8 cellular contexts compared by ENCODE assay signal in the genomic region with DNA sequence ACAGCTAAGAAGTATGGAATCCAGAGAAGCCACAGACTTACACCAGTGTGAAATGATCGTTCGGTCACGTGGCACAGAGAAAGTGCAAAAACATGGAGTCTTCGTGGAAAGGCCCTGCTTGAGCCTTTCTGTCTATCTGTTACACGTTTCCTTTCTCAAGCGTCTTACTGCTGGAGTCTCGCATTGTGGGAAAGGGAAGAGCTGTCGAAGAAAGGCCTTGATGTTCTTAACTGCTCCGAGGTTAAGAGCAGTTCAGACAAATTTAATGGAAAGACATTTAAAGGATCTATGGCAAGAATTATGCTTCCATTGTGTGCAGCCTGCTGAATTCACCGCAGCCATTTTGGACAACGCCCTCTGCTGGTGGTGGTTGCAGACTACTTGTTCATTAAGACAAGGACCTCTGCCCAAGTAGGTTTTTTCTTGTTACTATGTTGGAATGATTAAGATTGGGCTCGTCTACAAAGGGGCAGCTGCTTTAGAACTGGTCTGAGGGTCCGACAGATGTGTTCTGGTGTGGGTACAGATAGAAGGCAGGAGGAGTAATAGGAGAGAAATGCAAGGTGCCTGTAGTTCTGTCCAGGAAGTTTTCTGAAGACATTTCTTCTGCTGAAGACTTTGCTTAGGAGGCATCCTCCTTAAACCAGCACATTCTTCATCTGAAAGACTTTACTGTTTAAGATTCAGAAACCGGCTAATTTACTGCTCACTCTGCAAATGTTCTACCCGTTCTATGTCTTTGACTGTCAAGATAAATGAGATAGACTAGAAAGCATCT. TPM values are rescaled to one million over a fixed set of nuclear protein-coding genes. Genes with fewer than 3 reads are reported as not detected.
A peak's percentile ranks its signal among the peaks of the same experiment; 100 is the strongest.
DNase-seq lines count a peak whose midpoint lies in the region; ATAC-seq, FAIRE-seq and TF ChIP-seq lines count a peak whose summit lies in the region.

No MANE protein-coding gene starts in this region.

- no peak overlapping the region for H3K56ac ChIP-seq in H1 (replicated peaks; ENCODE audit: insufficient read length, low read depth, low read length)

- peak; percentile 85 for FAIRE-seq in H1 (lab: Jason Lieb, UNC)

- intact Hi-C loops in activated CD8-positive, alpha-beta T cell treated with anti-CD3 and anti-CD28 coated beads for 36 hours (cut with micrococcal nuclease) = no loop called here

- peak; percentile 68 for ATAC-seq in HG02798 (IDR thresholded peaks at IDR 0.05; ENCODE audit: poor library complexity, unreplicated experiment)
- no peak for ATAC-seq in activated CD8-positive, alpha-beta T cell treated with anti-CD3 and anti-CD28 coated beads for 36 hours
- ATAC-seq in naive thymus-derived CD8-positive, alpha-beta T cell = no peak
- ATAC-seq in stimulated activated naive CD8-positive, alpha-beta T cell treated with anti-CD3 and anti-CD28 coated beads, Interleukin-15, Interleukin-2, amounts not matched to agents 100 U/mL and 50 U/mL, for 24 hours = no peak
- no peak for ATAC-seq in HG03378 (IDR thresholded peaks at IDR 0.05; ENCODE audit: unreplicated experiment)

- H3K9me3 Mint-ChIP-seq in activated CD8-positive, alpha-beta T cell treated with anti-CD3 and anti-CD28 coated beads for 36 hours = peaks cover 12% of the 10 kb centered on the region
- peaks cover 0 to 10% (median 6%) of the 10 kb centered on the region in 9 donors for H3K9me3 Mint-ChIP-seq in naive thymus-derived CD8-positive, alpha-beta T cell

- no peak overlapping the region for H3K4me3 Mint-ChIP-seq in activated CD8-positive, alpha-beta T cell treated with anti-CD3 and anti-CD28 coated beads for 36 hours
- peak overlapping the region in 8 of 10 donors; percentile 45 to 77 (median 65) for H3K4me3 Mint-ChIP-seq in naive thymus-derived CD8-positive, alpha-beta T cell

- no peaks in the 10 kb centered on the region for H3K79me1 ChIP-seq in H1 (ENCODE audit: low read depth, low read length)

- H3K18ac ChIP-seq in H1 (ENCODE audit: extremely low read depth, low read length) = no peak overlapping the region

- peaks cover 22% of the 10 kb centered on the region for H3K36me3 Mint-ChIP-seq in activated CD8-positive, alpha-beta T cell treated with anti-CD3 and anti-CD28 coated beads for 36 hours (ENCODE audit: low read depth)
- H3K36me3 Mint-ChIP-seq in naive thymus-derived CD8-positive, alpha-beta T cell = peaks cover 0 to 15% (median 5%) of the 10 kb centered on the region in 3 donors

- peaks cover 0 to 3% of the 10 kb centered on the region in 2 experiments; a peak in 1 of 4 replicates for H3K9me3 ChIP-seq in H1 (ENCODE audit: insufficient read depth in 2 of 2, low read depth in 1 of 2, low read length in 1 of 2)

- no peak overlapping the region for H3K27ac ChIP-seq in H1 (ENCODE audit: low read depth, low read length)

- CTCF ChIA-PET in activated CD8-positive, alpha-beta T cell treated with anti-CD3 and anti-CD28 coated beads for 36 hours (lab: Charles Lee) = interaction anchor here (0.7 to 3.8 kb wide), 19 partner anchors 9 to 770 kb away, joined by 3 to 80 read pairs (median 5); a partner anchor contains a TSS
- CTCF ChIA-PET in H1 (lab: Charles Lee; ENCODE audit: partially characterized antibody) = interaction anchor here (0.6 to 5.2 kb wide), 33 partner anchors 11 to 834 kb away, joined by 3 to 98 read pairs (median 4); a partner anchor contains a TSS

- no peak for TF ChIP-seq POLR2A in H1 (IDR thresholded peaks at IDR 0.05; ENCODE audit: control extremely low read depth in 1 of 2, low read depth in 2 of 2, low read length in 2 of 2)

- no peak overlapping the region for H3K4me3 ChIP-seq in H1 (ENCODE audit: extremely low read depth in 1 of 4, insufficient read depth in 2 of 4, low read depth in 3 of 4, low read length in 4 of 4)

- H2AK5ac ChIP-seq in H1 (ENCODE audit: low read depth, low read length) = no peak overlapping the region

- H2BK15ac ChIP-seq in H1 (ENCODE audit: low read length) = no peak overlapping the region

- 72% methylated on average over 15 of the region's 15 CpGs; no CpG with 5 or more reads in 1 of the 2 experiments for WGBS in H1 (ENCODE audit: extremely low coverage in 1 of 2, insufficient coverage in 1 of 2, insufficient read length in 1 of 2, insufficient replicate concordance in 2 of 2, low coverage in 1 of 2, low lambda C conversion rate in 2 of 2, missing lambda C conversion rate in 1 of 2), 2 experiments

- DNase-seq in EH (ENCODE audit: low read depth) (peak; percentile 60), NCI-H774 (lab: John Stamatoyannopoulos, UW) (peak; percentile 43), H1 (ENCODE audit: low read depth in 1 of 2, low spot score in 2 of 2) (peak; percentile 47 to 86)
- peak; percentile 88 for DNase-seq in activated CD8-positive, alpha-beta T cell treated with anti-CD3 and anti-CD28 coated beads for 36 hours
- peak; percentile 13 to 70 (median 27) for DNase-seq in naive thymus-derived CD8-positive, alpha-beta T cell
- DNase-seq in stimulated activated naive CD8-positive, alpha-beta T cell treated with anti-CD3 and anti-CD28 coated beads, Interleukin-15, Interleukin-2, amounts not matched to agents 100 U/mL and 50 U/mL, for 24 hours = peak; percentile 86

- peak; percentile 61 to 71 for TF ChIP-seq RAD21 in H1 (IDR thresholded peaks at IDR 0.05 in 1 of 2, conservative IDR thresholded peaks at IDR 0.05 in 1 of 2; ENCODE audit: low read depth in 2 of 2, low read length in 2 of 2)

- H2BK120ac ChIP-seq in H1 (replicated peaks; ENCODE audit: low read depth, low read length) = no peak overlapping the region

- no peaks in the 10 kb centered on the region for H3K4me1 ChIP-seq in H1 (replicated peaks in 1 of 4; ENCODE audit: control insufficient read depth in 3 of 4, insufficient read depth in 4 of 4, low read length in 3 of 4)

- H4K8ac ChIP-seq in H1 (ENCODE audit: extremely low read depth, insufficient read depth, low read length) = no peak overlapping the region

- H3K27ac Mint-ChIP-seq in activated CD8-positive, alpha-beta T cell treated with anti-CD3 and anti-CD28 coated beads for 36 hours = peak overlapping the region; percentile 92
- H3K27ac Mint-ChIP-seq in naive thymus-derived CD8-positive, alpha-beta T cell = peak overlapping the region; percentile 95 to 99 (median 98)

- H4K20me1 ChIP-seq in H1 (replicated peaks in 1 of 2; ENCODE audit: control insufficient read depth in 1 of 2, insufficient read depth in 2 of 2, low read length in 2 of 2) = no peaks in the 10 kb centered on the region

- no peak overlapping the region for H2BK12ac ChIP-seq in H1 (ENCODE audit: low read depth, low read length)

- TF ChIP-seq EP300 in H1 (IDR thresholded peaks at IDR 0.05; ENCODE audit: borderline replicate concordance in 1 of 2, low read depth in 2 of 2, low read length in 2 of 2) = no peak

- peak overlapping the region; percentile 99 for H2AFZ ChIP-seq in H1 (ENCODE audit: low read length)

- no peak overlapping the region for H3K9ac ChIP-seq in H1 (replicated peaks in 1 of 4; ENCODE audit: extremely low read depth in 1 of 4, low read depth in 3 of 4, low read length in 3 of 4)

- no peak overlapping the region for H3K4ac ChIP-seq in H1 (replicated peaks; ENCODE audit: insufficient read length, low read depth, low read length)

- no peaks in the 10 kb centered on the region for H3K36me3 ChIP-seq in H1 (ENCODE audit: control insufficient read depth in 2 of 4, insufficient read depth in 4 of 4, low read length in 3 of 4)

- POLR2A ChIA-PET in activated CD8-positive, alpha-beta T cell treated with anti-CD3 and anti-CD28 coated beads for 36 hours (lab: Charles Lee) = interaction anchor here (0.7 to 4.0 kb wide), 7 partner anchors 9 to 319 kb away, joined by 3 to 16 read pairs (median 3); no protein-coding TSS in a partner anchor
- POLR2A ChIA-PET in H1 (lab: Charles Lee; ENCODE audit: partially characterized antibody) = no interaction called here
- POLR2A ChIA-PET in naive thymus-derived CD8-positive, alpha-beta T cell (lab: Charles Lee) = interaction anchor here (1.2 to 4.3 kb wide), 8 partner anchors 9 to 270 kb away, joined by 3 to 88 read pairs (median 8); a partner anchor contains a TSS

- H3K27me3 ChIP-seq in H1 (replicated peaks in 1 of 4; ENCODE audit: control insufficient read depth in 3 of 4, extremely low read depth in 1 of 4, insufficient read depth in 3 of 4, low read length in 3 of 4) = no peaks in the 10 kb centered on the region

- no peak overlapping the region for H4K5ac ChIP-seq in H1 (ENCODE audit: insufficient read length, low read depth, low read length)

- no peak overlapping the region for H3K14ac ChIP-seq in H1 (ENCODE audit: insufficient read length)

- no peak overlapping the region for H3K4me2 ChIP-seq in H1 (ENCODE audit: insufficient read depth in 1 of 2, low read depth in 2 of 2, low read length in 2 of 2)

- H3K79me2 ChIP-seq in H1 (ENCODE audit: control insufficient read depth in 1 of 2, insufficient read depth in 2 of 2, low read length in 2 of 2) = no peaks in the 10 kb centered on the region

- H2BK20ac ChIP-seq in H1 (ENCODE audit: low read length) = no peak overlapping the region

- H3K27me3 Mint-ChIP-seq in activated CD8-positive, alpha-beta T cell treated with anti-CD3 and anti-CD28 coated beads for 36 hours = no peaks in the 10 kb centered on the region
- no peaks in the 10 kb centered on the region for H3K27me3 Mint-ChIP-seq in naive thymus-derived CD8-positive, alpha-beta T cell

- H3K4me1 Mint-ChIP-seq in activated CD8-positive, alpha-beta T cell treated with anti-CD3 and anti-CD28 coated beads for 36 hours (ENCODE audit: low read depth) = peaks cover 71% of the 10 kb centered on the region
- H3K4me1 Mint-ChIP-seq in naive thymus-derived CD8-positive, alpha-beta T cell = peaks cover 44 to 80% (median 75%) of the 10 kb centered on the region in 4 donors

- no peak overlapping the region for H3K23ac ChIP-seq in H1 (ENCODE audit: insufficient read length)

- TF ChIP-seq CTCF in activated CD8-positive, alpha-beta T cell treated with anti-CD3 and anti-CD28 coated beads for 36 hours (IDR thresholded peaks at IDR 0.05) = peak; percentile 91
- peak; percentile 72 to 86 (median 77) for TF ChIP-seq CTCF in H1 (IDR thresholded peaks at IDR 0.05; ENCODE audit: control extremely low read depth in 1 of 3, insufficient read depth in 1 of 3, low read depth in 1 of 3, low read length in 3 of 3)

- H3K23me2 ChIP-seq in H1 (ENCODE audit: low read depth, low read length) = peaks cover 1% of the 10 kb centered on the region; the same call in 1 of the 2 replicates

- no peak overlapping the region for H2BK5ac ChIP-seq in H1 (ENCODE audit: low read depth, low read length)

- no peak overlapping the region for H4K91ac ChIP-seq in H1 (replicated peaks; ENCODE audit: insufficient read length, low read length)

RNA-seq across cellular contexts. Expression of a gene that starts 24.7 kb away (rescaled TPM):
- not detected for total RNA-seq in activated CD8-positive, alpha-beta T cell treated with anti-CD3 and anti-CD28 coated beads for 36 hours
- not detected in 2 replicates for total RNA-seq in H1 (2021; fragmentation: NEBNext Ultra II Directional; extraction: Animal tissue kit (Norgen Biotek cat#: 25700))
- not detected in 2 replicates for polyA plus RNA-seq in H1 (2011; rRNA removed)
- not detected for polyA plus RNA-seq in H1 (2011; cell fraction: cytosol; rRNA removed)
- not detected for polyA plus RNA-seq in H1 (2011; cell fraction: nucleus; rRNA removed)
- polyA plus RNA-seq in H1 (2012, experiment 1 of 2) = not detected in 4 replicates
- not detected for polyA plus RNA-seq in H1 (2012, experiment 2 of 2)
- not detected for polyA plus RNA-seq in H1 (2013, experiment 1 of 2)
- polyA plus RNA-seq in H1 (2013, experiment 2 of 2) = not detected
- not detected in 2 replicates for polyA minus RNA-seq in H1 (2011; rRNA and poly(A)+ RNA removed)
- not detected for polyA minus RNA-seq in H1 (2011; cell fraction: cytosol; rRNA and poly(A)+ RNA removed)
- polyA minus RNA-seq in H1 (2011; cell fraction: nucleus; rRNA and poly(A)+ RNA removed) = not detected
- total RNA-seq in naive thymus-derived CD8-positive, alpha-beta T cell = not detected
- polyA plus RNA-seq in naive thymus-derived CD8-positive, alpha-beta T cell = under 1 TPM; 0.08 to 0.21 (median 0.09) TPM

RNA-seq across cellular contexts. Expression of a gene that starts 58.0 kb away (rescaled TPM):
- 10 to 100 TPM; 38.7 to 39.1 TPM for total RNA-seq in activated CD8-positive, alpha-beta T cell treated with anti-CD3 and anti-CD28 coated beads for 36 hours
- 14.8 and 15.9 TPM in 2 replicates for total RNA-seq in H1 (2021; fragmentation: NEBNext Ultra II Directional; extraction: Animal tissue kit (Norgen Biotek cat#: 25700))
- polyA plus RNA-seq in H1 (2011; rRNA removed) = 5.5 and 8.0 TPM in 2 replicates
- polyA plus RNA-seq in H1 (2011; cell fraction: cytosol; rRNA removed) = 9.9 TPM
- polyA plus RNA-seq in H1 (2011; cell fraction: nucleus; rRNA removed) = 8.8 TPM
- polyA plus RNA-seq in H1 (2012, experiment 1 of 2) = 6.9 to 16.7 TPM (median 8.0 TPM) in 4 replicates
- 2.2 TPM for polyA plus RNA-seq in H1 (2012, experiment 2 of 2)
- 14.9 TPM for polyA plus RNA-seq in H1 (2013, experiment 1 of 2)
- 13.5 TPM for polyA plus RNA-seq in H1 (2013, experiment 2 of 2)
- polyA minus RNA-seq in H1 (2011; rRNA and poly(A)+ RNA removed) = 8.5 and 8.8 TPM in 2 replicates
- 8.0 TPM for polyA minus RNA-seq in H1 (2011; cell fraction: cytosol; rRNA and poly(A)+ RNA removed)
- polyA minus RNA-seq in H1 (2011; cell fraction: nucleus; rRNA and poly(A)+ RNA removed) = 29.1 TPM
- total RNA-seq in naive thymus-derived CD8-positive, alpha-beta T cell = 10 to 100 TPM; 42.3 to 43.0 TPM
- polyA plus RNA-seq in naive thymus-derived CD8-positive, alpha-beta T cell = 10 to 100 TPM; 10.1 to 12.1 (median 11.6) TPM

RNA-seq across cellular contexts. Expression of a gene that starts 58.2 kb away (rescaled TPM):
- total RNA-seq in activated CD8-positive, alpha-beta T cell treated with anti-CD3 and anti-CD28 coated beads for 36 hours = 10 to 100 TPM in 1 of 2 experiments, 1 to 10 TPM in 1; 7.6 to 10.2 TPM
- total RNA-seq in H1 (2021; fragmentation: NEBNext Ultra II Directional; extraction: Animal tissue kit (Norgen Biotek cat#: 25700)) = 10.0 and 10.5 TPM in 2 replicates
- 5.8 and 10.4 TPM in 2 replicates for polyA plus RNA-seq in H1 (2011; rRNA removed)
- 7.5 TPM for polyA plus RNA-seq in H1 (2011; cell fraction: cytosol; rRNA removed)
- 5.8 TPM for polyA plus RNA-seq in H1 (2011; cell fraction: nucleus; rRNA removed)
- polyA plus RNA-seq in H1 (2012, experiment 1 of 2) = 12.3 to 14.3 TPM (median 12.8 TPM) in 4 replicates
- polyA plus RNA-seq in H1 (2012, experiment 2 of 2) = 25.4 TPM
- 28.3 TPM for polyA plus RNA-seq in H1 (2013, experiment 1 of 2)
- 25.1 TPM for polyA plus RNA-seq in H1 (2013, experiment 2 of 2)
- polyA minus RNA-seq in H1 (2011; rRNA and poly(A)+ RNA removed) = 3.6 and 5.0 TPM in 2 replicates
- polyA minus RNA-seq in H1 (2011; cell fraction: cytosol; rRNA and poly(A)+ RNA removed) = 2.1 TPM
- polyA minus RNA-seq in H1 (2011; cell fraction: nucleus; rRNA and poly(A)+ RNA removed) = 1.9 TPM
- total RNA-seq in naive thymus-derived CD8-positive, alpha-beta T cell = 1 to 10 TPM; 5.5 to 6.1 TPM
- 10 to 100 TPM; 12.3 to 18.4 (median 15.4) TPM for polyA plus RNA-seq in naive thymus-derived CD8-positive, alpha-beta T cell

Comparison
In these comparisons a context has a peak if more than half of its experiments do, and no peak if none do; other contexts are left out.
1. DNase-seq: peak in every context shown above with its lines; median percentile 88 in activated CD8-positive, alpha-beta T cell treated with anti-CD3 and anti-CD28 coated beads for 36 hours; 86 in stimulated activated naive CD8-positive, alpha-beta T cell treated with anti-CD3 and anti-CD28 coated beads, Interleukin-15, Interleukin-2, amounts not matched to agents 100 U/mL and 50 U/mL, for 24 hours; 66 in H1; 60 in EH; 43 in NCI-H774; 27 in naive thymus-derived CD8-positive, alpha-beta T cell.